ENCODE assay signal across 22 cellular contexts in genomic region chr16:49755716-49756115, GRCh38.
DNase-seq lines count a peak whose midpoint lies in the region; ATAC-seq, FAIRE-seq and TF ChIP-seq lines count a peak whose summit lies in the region.
"Had no signal": no experiment of that assay in that cellular context is flagged by ENCODE, and none has a peak within 500 bp of the region (broad histone marks: within the 10 kb centered on the region; RNA-seq: fewer than 3 reads in every experiment).

No MANE protein-coding gene starts in this region.

- POLR2A ChIA-PET in activated CD4-positive, alpha-beta memory T cell treated with anti-CD3 and anti-CD28 coated beads for 36 hours (lab: Charles Lee) = no interaction called here

- H3K9ac ChIP-seq in astrocyte (ENCODE audit: low read length) = peak overlapping the region; percentile 77

- H3K79me2 ChIP-seq in astrocyte (ENCODE audit: insufficient read depth, low read length) = no peaks in the 10 kb centered on the region

- H2AFZ ChIP-seq in astrocyte (ENCODE audit: low read depth, low read length) = no peak overlapping the region

- H3K27me3 ChIP-seq in heart right ventricle (peaks cover 0 to 13% (median 0%) of the 10 kb centered on the region in 7 donors), right atrium auricular region (no peaks in the 10 kb centered on the region), astrocyte (ENCODE audit: insufficient read depth, low read length) (no peaks in the 10 kb centered on the region)
- H3K27me3 ChIP-seq: SJCRH30, tibial nerve had no signal

- no peaks in the 10 kb centered on the region for H4K20me1 ChIP-seq in astrocyte (ENCODE audit: insufficient read depth, low read length)

- ATAC-seq in heart right ventricle = no peak
- ATAC-seq: effector memory CD8-positive, alpha-beta T cell; stimulated activated naive CD8-positive, alpha-beta T cell treated with anti-CD3 and anti-CD28 coated beads, Interleukin-15, Interleukin-2, amounts not matched to agents 100 U/mL and 50 U/mL, for 24 hours; T-helper 17 cell had no signal

- H3K9me3 ChIP-seq in heart right ventricle (no peaks in the 10 kb centered on the region), right atrium auricular region (no peaks in the 10 kb centered on the region), astrocyte (ENCODE audit: insufficient read depth, low read depth, low read length) (no peaks in the 10 kb centered on the region), mesodermal cell (ENCODE audit: control insufficient read depth, low read length) (no peaks in the 10 kb centered on the region)
- H3K9me3 ChIP-seq: mucosa of descending colon, neutrophil, SJCRH30, tibial nerve had no signal

- H3K36me3 ChIP-seq in heart right ventricle (no peaks in the 10 kb centered on the region), right atrium auricular region (no peaks in the 10 kb centered on the region), astrocyte (ENCODE audit: insufficient read depth, low read length) (no peaks in the 10 kb centered on the region), mesodermal cell (ENCODE audit: control insufficient read depth, insufficient read depth, low read length) (no peaks in the 10 kb centered on the region)
- H3K36me3 ChIP-seq: neutrophil, SJCRH30, tibial nerve had no signal

- WGBS in heart right ventricle, 2 donors = 35 to 50% methylated on average over 6 of the region's 6 CpGs
- WGBS in mesodermal cell (ENCODE audit: insufficient coverage in 2 of 2), 2 experiments = 25 to 39% methylated on average over 6 of the region's 6 CpGs

- H3K27me3 Mint-ChIP-seq in astrocyte (ENCODE audit: low read depth, unreplicated experiment) = no peaks in the 10 kb centered on the region
- H3K27me3 Mint-ChIP-seq in type B pancreatic cell = peaks cover 4% of the 10 kb centered on the region
- peaks cover 25% of the 10 kb centered on the region for H3K27me3 Mint-ChIP-seq in activated CD4-positive, alpha-beta memory T cell treated with anti-CD3 and anti-CD28 coated beads for 36 hours

- CTCF ChIA-PET in activated CD4-positive, alpha-beta memory T cell treated with anti-CD3 and anti-CD28 coated beads for 36 hours (lab: Charles Lee) = no interaction called here

- H3K4me1 ChIP-seq in heart right ventricle = peaks cover 0 to 47% (median 35%) of the 10 kb centered on the region in 9 donors
- H3K4me1 ChIP-seq in right atrium auricular region = peaks cover 0 to 29% of the 10 kb centered on the region in 2 donors
- H3K4me1 ChIP-seq in astrocyte (ENCODE audit: insufficient read depth, low read length) = peaks cover 33% of the 10 kb centered on the region
- peaks cover 44% of the 10 kb centered on the region for H3K4me1 ChIP-seq in mesodermal cell (ENCODE audit: control insufficient read depth, insufficient read depth, low read length, poor library complexity, severe bottlenecking)
- H3K4me1 ChIP-seq: SJCRH30 had no signal

- DNase-seq in heart right ventricle (no peak), right atrium auricular region (ENCODE audit: low spot score) (no peak), astrocyte (ENCODE audit: low read depth) (no peak), type B pancreatic cell (ENCODE audit: extremely low spot score, unreplicated experiment) (no peak), KG1 (lab: John Stamatoyannopoulos, UW) (no peak), NCI-H1048 (lab: John Stamatoyannopoulos, UW) (no peak)
- no peak for DNase-seq in activated CD4-positive, alpha-beta memory T cell treated with anti-CD3 and anti-CD28 coated beads for 36 hours
- DNase-seq: activated CD4-positive, alpha-beta T cell treated with anti-CD3 and anti-CD28 coated beads, Interleukin-2, amount 10 ng/mL, durations not matched to agents 24 days and 14 days; activated naive CD8-positive, alpha-beta T cell treated with anti-CD3 and anti-CD28 coated beads, Interleukin-2, amount 10 ng/mL, durations not matched to agents 7 days and 5 days; DMS79; effector memory CD8-positive, alpha-beta T cell; NCI-H2029 treated with DMSO at 0.1 percent for 48 hours; SJCRH30; stimulated activated CD4-positive, alpha-beta T cell treated with anti-CD3 and anti-CD28 coated beads, Interleukin-4, amount 100 ng/mL, for 24 hours; stimulated activated naive CD8-positive, alpha-beta T cell treated with anti-CD3 and anti-CD28 coated beads, Interleukin-15, Interleukin-2, amounts not matched to agents 100 U/mL and 50 U/mL, for 24 hours; T-helper 17 cell had no signal

- H3K9me3 Mint-ChIP-seq in astrocyte (ENCODE audit: unreplicated experiment) (no peaks in the 10 kb centered on the region), type B pancreatic cell (no peaks in the 10 kb centered on the region)
- H3K9me3 Mint-ChIP-seq in activated CD4-positive, alpha-beta memory T cell treated with anti-CD3 and anti-CD28 coated beads for 36 hours = no peaks in the 10 kb centered on the region
- H3K9me3 Mint-ChIP-seq: activated CD4-positive, alpha-beta T cell treated with anti-CD3 and anti-CD28 coated beads, Interleukin-2, amount 10 ng/mL, durations not matched to agents 24 days and 14 days; activated naive CD8-positive, alpha-beta T cell treated with anti-CD3 and anti-CD28 coated beads, Interleukin-2, amount 10 ng/mL, durations not matched to agents 7 days and 5 days; effector memory CD8-positive, alpha-beta T cell had no signal

- no peak for FAIRE-seq in astrocyte (lab: Jason Lieb, UNC)
- FAIRE-seq: A204.1 had no signal

- intact Hi-C loops in heart right ventricle (cut with DNase I) = loop anchor here in 7 of 10 donors (2.0 to 10.0 kb wide), 8 partner anchors 21 to 261 kb away; partner anchors contain the start of gene ZNF423 (in 4 of the 7)
- intact Hi-C loops in activated CD4-positive, alpha-beta memory T cell treated with anti-CD3 and anti-CD28 coated beads for 36 hours (cut with micrococcal nuclease) = no loop called here

- H3K27ac ChIP-seq in heart right ventricle (peak overlapping the region in 8 of 10 donors; percentile 45 to 90 (median 84)), right atrium auricular region (no peak overlapping the region), astrocyte (ENCODE audit: low read depth, low read length) (no peak overlapping the region), mesodermal cell (ENCODE audit: low read depth, low read length, severe bottlenecking) (peak overlapping the region; percentile 94)
- H3K27ac ChIP-seq: neutrophil, SJCRH30 had no signal

- H3K4me1 Mint-ChIP-seq in astrocyte (ENCODE audit: low read depth, unreplicated experiment) (peaks cover 35% of the 10 kb centered on the region), type B pancreatic cell (ENCODE audit: unreplicated experiment) (peaks cover 59% of the 10 kb centered on the region)
- peaks cover 3% of the 10 kb centered on the region for H3K4me1 Mint-ChIP-seq in activated CD4-positive, alpha-beta memory T cell treated with anti-CD3 and anti-CD28 coated beads for 36 hours (ENCODE audit: low read depth)

- TF ChIP-seq CTCF in heart right ventricle (IDR thresholded peaks at IDR 0.05) = no peak
- TF ChIP-seq CTCF in right atrium auricular region (IDR thresholded peaks at IDR 0.05) = no peak
- TF ChIP-seq CTCF in astrocyte (IDR thresholded peaks at IDR 0.05; ENCODE audit: insufficient read depth, low read depth, low read length) = no peak
- no peak for TF ChIP-seq CTCF in type B pancreatic cell (conservative IDR thresholded peaks at IDR 0.05)

- peak overlapping the region in 4 of 10 donors; percentile 45 to 56 (median 50) for H3K4me3 ChIP-seq in heart right ventricle
- H3K4me3 ChIP-seq in right atrium auricular region = no peak overlapping the region
- peak overlapping the region; percentile 59 for H3K4me3 ChIP-seq in astrocyte (ENCODE audit: insufficient read depth, low read depth, low read length)
- no peak overlapping the region for H3K4me3 ChIP-seq in mesodermal cell (ENCODE audit: extremely low read depth, insufficient read depth, low read length, poor library complexity, severe bottlenecking)
- H3K4me3 ChIP-seq: mucosa of descending colon, SJCRH30 had no signal

- H3K27ac Mint-ChIP-seq in astrocyte (ENCODE audit: unreplicated experiment) (peak overlapping the region; percentile 88), type B pancreatic cell (peak overlapping the region; percentile 69)
- no peak overlapping the region for H3K27ac Mint-ChIP-seq in activated CD4-positive, alpha-beta memory T cell treated with anti-CD3 and anti-CD28 coated beads for 36 hours
- H3K27ac Mint-ChIP-seq: activated CD4-positive, alpha-beta T cell treated with anti-CD3 and anti-CD28 coated beads, Interleukin-2, amount 10 ng/mL, durations not matched to agents 24 days and 14 days; activated naive CD8-positive, alpha-beta T cell treated with anti-CD3 and anti-CD28 coated beads, Interleukin-2, amount 10 ng/mL, durations not matched to agents 7 days and 5 days; B cell; effector memory CD8-positive, alpha-beta T cell; T-helper 17 cell had no signal

- H3K4me3 Mint-ChIP-seq in astrocyte (ENCODE audit: unreplicated experiment) (no peak overlapping the region), type B pancreatic cell (peak overlapping the region; percentile 81)
- no peak overlapping the region for H3K4me3 Mint-ChIP-seq in activated CD4-positive, alpha-beta memory T cell treated with anti-CD3 and anti-CD28 coated beads for 36 hours
- H3K4me3 Mint-ChIP-seq: activated CD4-positive, alpha-beta T cell treated with anti-CD3 and anti-CD28 coated beads, Interleukin-2, amount 10 ng/mL, durations not matched to agents 24 days and 14 days; B cell; T-helper 17 cell had no signal

- H3K4me2 ChIP-seq in astrocyte (ENCODE audit: low read length) = peak overlapping the region; percentile 92

- no peaks in the 10 kb centered on the region for H3K36me3 Mint-ChIP-seq in astrocyte (ENCODE audit: low read depth, unreplicated experiment)
- H3K36me3 Mint-ChIP-seq in type B pancreatic cell = no peaks in the 10 kb centered on the region
- H3K36me3 Mint-ChIP-seq in activated CD4-positive, alpha-beta memory T cell treated with anti-CD3 and anti-CD28 coated beads for 36 hours = no peaks in the 10 kb centered on the region
- H3K36me3 Mint-ChIP-seq: activated naive CD8-positive, alpha-beta T cell treated with anti-CD3 and anti-CD28 coated beads, Interleukin-2, amount 10 ng/mL, durations not matched to agents 7 days and 5 days had no signal

Comparison
In these comparisons a context has a peak if more than half of its experiments do, and no peak if none do; other contexts are left out.
1. H3K27ac ChIP-seq: peak in heart right ventricle (8 of 10) and mesodermal cell (single experiment); none in right atrium auricular region (0 of 2) and astrocyte (single experiment).